8 cellular contexts compared by ENCODE assay signal in the genomic region with DNA sequence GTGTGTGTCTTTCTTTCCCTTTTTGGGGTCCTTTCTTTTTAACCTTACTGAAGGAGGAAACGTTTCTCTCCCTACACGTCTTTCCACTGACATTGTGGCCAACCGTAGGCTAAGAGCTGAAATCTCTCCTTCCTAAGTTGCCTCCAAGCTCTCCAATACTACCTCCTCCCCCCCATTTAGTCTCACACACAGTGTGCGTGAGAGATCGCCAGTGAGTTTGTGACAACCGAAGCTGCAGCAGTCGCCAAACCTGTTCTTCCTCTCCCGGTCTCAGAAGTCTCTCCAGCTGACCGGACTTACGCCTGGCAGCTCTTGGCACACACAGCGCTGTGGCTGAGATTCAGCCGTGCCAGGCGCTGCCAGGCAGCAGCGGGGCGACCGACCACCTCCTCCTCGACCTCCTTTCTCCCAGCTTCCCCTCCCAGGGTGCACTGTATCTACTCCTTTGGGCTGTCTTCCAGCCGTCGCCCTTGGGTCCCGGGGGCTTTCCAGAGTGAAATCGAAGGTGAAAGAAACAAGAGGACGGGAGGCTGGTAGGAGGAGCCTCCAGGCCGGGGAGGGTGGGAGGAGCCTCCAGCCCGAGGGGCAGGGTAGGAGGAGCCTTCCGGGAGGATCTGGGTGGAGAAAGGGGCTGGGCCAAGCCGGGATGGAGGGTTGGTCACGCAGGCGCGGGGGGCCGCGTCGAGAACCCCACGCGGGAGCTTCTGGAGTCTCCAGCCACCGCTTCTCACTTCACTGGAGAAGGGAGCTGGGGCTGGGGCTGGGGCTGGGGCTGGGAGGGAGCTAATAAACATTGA. TPM values are rescaled to one million over a fixed set of nuclear protein-coding genes. Genes with fewer than 3 reads are reported as not detected.
DNase-seq lines count a peak whose midpoint lies in the region; ATAC-seq and TF ChIP-seq lines count a peak whose summit lies in the region.

Gene TMTC2, plus strand, starts transcription at position 684 of the 797 bp plus-strand sequence.

- H3K36me3 ChIP-seq in BE2C (no peaks in the 10 kb centered on the region), left lung (no peaks in the 10 kb centered on the region)

- ATAC-seq in GM19324 (IDR thresholded peaks at IDR 0.05; ENCODE audit: low FRiP score, unreplicated experiment) (peak; percentile 88), HG03457 (IDR thresholded peaks at IDR 0.05; ENCODE audit: unreplicated experiment) (peak; percentile 85), left lung (peak; percentile 95)

- H3K27me3 ChIP-seq in BE2C (no peaks in the 10 kb centered on the region), left lung (peaks cover 0 to 6% of the 10 kb centered on the region in 2 donors)

- peak within 1 kb of the TSS; percentile 95 to 97 for H3K27ac ChIP-seq in left lung

- H3K9me3 ChIP-seq in BE2C (no peaks in the 10 kb centered on the region), left lung (no peaks in the 10 kb centered on the region)

- H3K4me1 ChIP-seq in BE2C (no peaks in the 10 kb centered on the region), left lung (peaks cover 0 to 44% of the 10 kb centered on the region in 2 donors)

- intact Hi-C loops in left lung (cut with DNase I), result no loop called here

- H3K4me3 ChIP-seq in BE2C (ENCODE audit: low read depth, low read length) (peak within 1 kb of the TSS; percentile 92), left lung (peak within 1 kb of the TSS; percentile 90 to 93)

- DNase-seq in BE2C, result peak; percentile 94
- DNase-seq in NCI-H526 (lab: John Stamatoyannopoulos, UW), result peak; percentile 86 to 91
- peak; percentile 86 for DNase-seq in activated CD4-positive, alpha-beta T cell treated with anti-CD3 and anti-CD28 coated beads, Interleukin-2, amount 50 U/mL, for 1 hour
- DNase-seq in dedifferentiated amniotic fluid mesenchymal stem cell (ENCODE audit: extremely low spot score), result peak; percentile 89
- peak; percentile 96 for DNase-seq in left lung
- DNase-seq in stimulated activated CD4-positive, alpha-beta T cell treated with anti-CD3 and anti-CD28 coated beads, Interleukin-2, amount 100 ng/mL, for 24 hours, result peak; percentile 92

- TF ChIP-seq CTCF in BE2C (IDR thresholded peaks at IDR 0.05; ENCODE audit: low read depth, low read length), result no peak
- TF ChIP-seq CTCF in left lung (IDR thresholded peaks at IDR 0.05), result no peak

RNA-seq across cellular contexts. Expression of gene TMTC2, which starts in this region (rescaled TPM):
- polyA plus RNA-seq in BE2C (2012; ENCODE audit: insufficient read depth, insufficient read length, low read depth), result 5.9 TPM
- 10 to 100 TPM; 17.2 to 39.0 TPM for total RNA-seq in left lung

Comparison
In these comparisons a context has a peak if more than half of its experiments do, and no peak if none do; other contexts are left out.
1. Peak in every context shown above with its lines: DNase-seq, ATAC-seq, H3K4me3 ChIP-seq and H3K27ac ChIP-seq.